ENCODE assay signal across 11 cellular contexts in genomic region chr4:77006753-77007355, GRCh38. TPM values are rescaled to one million over a fixed set of nuclear protein-coding genes. Genes with fewer than 3 reads are reported as not detected.
DNase-seq lines count a peak whose midpoint lies in the region; ATAC-seq and TF ChIP-seq lines count a peak whose summit lies in the region.
"Had no signal": no experiment of that assay in that cellular context is flagged by ENCODE, and none has a peak within 500 bp of the region (broad histone marks: within the 10 kb centered on the region; RNA-seq: fewer than 3 reads in every experiment).

No MANE protein-coding gene starts in this region.

- H3K36me3 Mint-ChIP-seq in MCF 10A (ENCODE audit: insufficient read depth, unreplicated experiment) = peaks cover 51% of the 10 kb centered on the region

- H3K9ac ChIP-seq in mammary epithelial cell (ENCODE audit: insufficient read depth, low read length) (no peak overlapping the region), HUES6 (ENCODE audit: low read length) (no peak overlapping the region), subcutaneous abdominal adipose tissue (ENCODE audit: low read length in 5 of 5) (peak overlapping the region in 2 of 5 donors; percentile 8 to 49)

- POLR2A ChIA-PET in MCF 10A (lab: Yijun Ruan, JAX) = interaction anchor here (0.6 to 1.7 kb wide), 6 partner anchors 12 to 255 kb away, joined by 3 to 4 read pairs (median 3); no protein-coding TSS in a partner anchor

- H3K9me3 ChIP-seq in mammary epithelial cell (replicated peaks; ENCODE audit: insufficient read depth, low read length) (no peaks in the 10 kb centered on the region), HUES6 (ENCODE audit: control insufficient read depth, insufficient read depth, low read depth, low read length) (no peaks in the 10 kb centered on the region), subcutaneous abdominal adipose tissue (ENCODE audit: control insufficient read depth in 5 of 5, low read length in 5 of 5) (no peaks in the 10 kb centered on the region), mucosa of descending colon (no peaks in the 10 kb centered on the region)

- H2AFZ ChIP-seq in mammary epithelial cell (ENCODE audit: low read depth, low read length) = no peak overlapping the region

- H3K9me3 Mint-ChIP-seq in MCF 10A (ENCODE audit: unreplicated experiment) = no peaks in the 10 kb centered on the region

- H3K36me3 ChIP-seq in mammary epithelial cell (ENCODE audit: insufficient read depth, low read length) = peaks cover 21% of the 10 kb centered on the region
- H3K36me3 ChIP-seq in HUES6 (ENCODE audit: control insufficient read depth, insufficient read depth, low read length) = peaks cover 28% of the 10 kb centered on the region
- peaks cover 18 to 39% (median 28%) of the 10 kb centered on the region in 5 donors for H3K36me3 ChIP-seq in subcutaneous abdominal adipose tissue (ENCODE audit: control insufficient read depth in 5 of 5, insufficient read depth in 5 of 5, low read length in 5 of 5)
- no peaks in the 10 kb centered on the region for H3K36me3 ChIP-seq in mucosa of descending colon (ENCODE audit: low read depth)

- intact Hi-C loops in MCF 10A (cut with micrococcal nuclease) = no loop called here
- intact Hi-C loops in mammary epithelial cell (cut with micrococcal nuclease) = no loop called here
- intact Hi-C loops in mucosa of descending colon (cut with DNase I, micrococcal nuclease) = no loop called here
- intact Hi-C loops in posterior vena cava (cut with DNase I) = loop anchor here in 1 of 2 donors (10.0 kb wide), 2 partner anchors 52 to 232 kb away; no protein-coding TSS in a partner anchor

- no peak overlapping the region for H3K4me3 Mint-ChIP-seq in MCF 10A (ENCODE audit: unreplicated experiment)

- no peaks in the 10 kb centered on the region for H3K27me3 ChIP-seq in mammary epithelial cell (ENCODE audit: insufficient read depth, low read length)
- H3K27me3 ChIP-seq in HUES6 (ENCODE audit: control insufficient read depth, insufficient read depth, low read length) = no peaks in the 10 kb centered on the region
- H3K27me3 ChIP-seq in subcutaneous abdominal adipose tissue (ENCODE audit: control insufficient read depth in 5 of 5, insufficient read depth in 4 of 5, low read length in 5 of 5) = no peaks in the 10 kb centered on the region

- no peak for ATAC-seq in mucosa of descending colon
- no peak for ATAC-seq in HG03139 (IDR thresholded peaks at IDR 0.05; ENCODE audit: unreplicated experiment)

- no peaks in the 10 kb centered on the region for H4K20me1 ChIP-seq in mammary epithelial cell (ENCODE audit: insufficient read depth, low read length)

- in situ Hi-C loops in mammary epithelial cell (cut with MboI; ENCODE audit: low sequenced_read_pairs in 2 of 2) = no loop called here

- dilution Hi-C loops in mammary epithelial cell (cut with HindIII; ENCODE audit: low sequenced_read_pairs) = no loop called here

- CTCF ChIA-PET in MCF 10A (lab: Yijun Ruan, JAX) = interaction anchor here (0.6 to 1.4 kb wide), 4 partner anchors 12 to 249 kb away, joined by 3 to 7 read pairs (median 3); no protein-coding TSS in a partner anchor
- CTCF ChIA-PET in mammary epithelial cell (lab: Charles Lee; ENCODE audit: low non-redundant PET) = no interaction called here

- H3K4me1 Mint-ChIP-seq in MCF 10A (ENCODE audit: insufficient read depth, unreplicated experiment) = peaks cover 41% of the 10 kb centered on the region

- H3K4me3 ChIP-seq in mammary epithelial cell (replicated peaks in 1 of 3; ENCODE audit: insufficient read depth in 1 of 3, low read depth in 2 of 3, low read length in 3 of 3) (no peak overlapping the region), HUES6 (ENCODE audit: low read depth, low read length) (no peak overlapping the region), subcutaneous abdominal adipose tissue (ENCODE audit: low read depth in 1 of 5, low read length in 5 of 5) (no peak overlapping the region), mucosa of descending colon (no peak overlapping the region)

- BruUV-seq in MCF 10A (replicated peaks; lab: Mats Ljungman, UMichigan) (no TSS peak), mammary epithelial cell (replicated peaks; lab: Mats Ljungman, UMichigan) (no TSS peak)

- peaks cover 25% of the 10 kb centered on the region for H3K79me2 ChIP-seq in mammary epithelial cell (ENCODE audit: insufficient read depth, low read length)

- H3K27me3 Mint-ChIP-seq in MCF 10A (ENCODE audit: insufficient read depth, unreplicated experiment) = no peaks in the 10 kb centered on the region

- no peak for TF ChIP-seq CTCF in MCF 10A (IDR thresholded peaks at IDR 0.05; ENCODE audit: unreplicated experiment)
- TF ChIP-seq CTCF in mammary epithelial cell (conservative IDR thresholded peaks at IDR 0.05 in 1 of 2, IDR thresholded peaks at IDR 0.05 in 1 of 2; ENCODE audit: extremely low read depth in 1 of 2, insufficient read depth in 1 of 2, low read depth in 1 of 2, low read length in 2 of 2) = no peak
- no peak for TF ChIP-seq CTCF in mucosa of descending colon (IDR thresholded peaks at IDR 0.05)

- H3K27ac ChIP-seq in mammary epithelial cell (ENCODE audit: insufficient read depth, low read depth, low read length) (no peak overlapping the region), HUES6 (ENCODE audit: low read depth, low read length) (peak overlapping the region; percentile 25; the same call in 1 of the 2 replicates), epithelial cell of prostate (peak overlapping the region; percentile 14), subcutaneous abdominal adipose tissue (ENCODE audit: low read depth, low read length) (peak overlapping the region; percentile 20)

- H3K27ac Mint-ChIP-seq in MCF 10A (ENCODE audit: low read depth, unreplicated experiment) = peak overlapping the region; percentile 72

- WGBS in mammary epithelial cell (ENCODE audit: low coverage, missing lambda C conversion rate) = 98% methylated on average over 4 of the region's 4 CpGs

- H3K4me2 ChIP-seq in mammary epithelial cell (ENCODE audit: insufficient read depth, low read depth, low read length) = no peak overlapping the region

- no peak for DNase-seq in MCF 10A (ENCODE audit: unreplicated experiment)
- DNase-seq in mammary epithelial cell = no peak
- DNase-seq in epithelial cell of prostate (ENCODE audit: low read depth, low spot score) = no peak
- DNase-seq in mucosa of descending colon = no peak
- DNase-seq in posterior vena cava (ENCODE audit: low spot score) = no peak
- DNase-seq: ACHN, glutamatergic neuron, NCI-H2171 had no signal

- peaks cover 18% of the 10 kb centered on the region for H3K4me1 ChIP-seq in mammary epithelial cell (ENCODE audit: insufficient read depth, low read length)
- H3K4me1 ChIP-seq in HUES6 (ENCODE audit: control insufficient read depth, insufficient read depth, low read length) = peaks cover 52% of the 10 kb centered on the region
- H3K4me1 ChIP-seq in subcutaneous abdominal adipose tissue (ENCODE audit: control insufficient read depth in 5 of 5, insufficient read depth in 5 of 5, low read length in 5 of 5) = peaks cover 0 to 39% (median 36%) of the 10 kb centered on the region in 5 donors
- H3K4me1 ChIP-seq in mucosa of descending colon (ENCODE audit: low read depth) = no peaks in the 10 kb centered on the region

RNA-seq across cellular contexts. Expression of gene SEPTIN11, which starts 57.3 kb away (rescaled TPM):
- total RNA-seq in MCF 10A (2022) (57.1 and 82.7 TPM in 2 replicates), mammary epithelial cell (100 to 1,000 TPM; 156 to 188 TPM), mucosa of descending colon (100 to 1,000 TPM in 2 of 3 donors, 10 to 100 TPM in 1; 73.0 to 117 (median 109) TPM), posterior vena cava (100 to 1,000 TPM; 140 to 154 TPM)
- 102 TPM for polyA plus RNA-seq in mammary epithelial cell
- polyA minus RNA-seq in mammary epithelial cell = 154 TPM
